In the genomic region with DNA sequence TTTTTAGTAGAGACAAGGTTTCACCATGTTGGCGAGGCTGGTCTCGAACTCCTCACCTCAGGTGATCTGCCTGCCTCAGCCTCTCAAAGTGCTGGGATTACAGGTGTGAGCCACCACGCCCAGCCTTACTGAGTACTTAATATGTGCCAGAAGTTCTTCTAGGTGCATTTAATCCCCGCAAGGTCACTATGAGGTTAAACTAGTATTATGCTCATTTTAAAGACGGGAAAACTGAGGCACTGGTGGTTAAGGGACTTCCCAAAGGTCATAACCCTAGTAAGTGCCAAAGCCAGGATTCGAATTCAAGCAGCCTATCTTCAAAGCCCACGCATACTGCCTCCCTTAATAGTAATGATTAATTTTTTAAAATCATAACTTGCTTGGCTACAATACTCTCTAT, we compare ENCODE assay signal across 1 cellular context.
TF ChIP-seq lines count a peak whose summit lies in the region.

No MANE protein-coding gene starts in this region.

TF ChIP-seq in HepG2, 621 proteins besides CTCF, POLR2A, EP300 and RAD21:
- TF ChIP-seq, protein P1, sequence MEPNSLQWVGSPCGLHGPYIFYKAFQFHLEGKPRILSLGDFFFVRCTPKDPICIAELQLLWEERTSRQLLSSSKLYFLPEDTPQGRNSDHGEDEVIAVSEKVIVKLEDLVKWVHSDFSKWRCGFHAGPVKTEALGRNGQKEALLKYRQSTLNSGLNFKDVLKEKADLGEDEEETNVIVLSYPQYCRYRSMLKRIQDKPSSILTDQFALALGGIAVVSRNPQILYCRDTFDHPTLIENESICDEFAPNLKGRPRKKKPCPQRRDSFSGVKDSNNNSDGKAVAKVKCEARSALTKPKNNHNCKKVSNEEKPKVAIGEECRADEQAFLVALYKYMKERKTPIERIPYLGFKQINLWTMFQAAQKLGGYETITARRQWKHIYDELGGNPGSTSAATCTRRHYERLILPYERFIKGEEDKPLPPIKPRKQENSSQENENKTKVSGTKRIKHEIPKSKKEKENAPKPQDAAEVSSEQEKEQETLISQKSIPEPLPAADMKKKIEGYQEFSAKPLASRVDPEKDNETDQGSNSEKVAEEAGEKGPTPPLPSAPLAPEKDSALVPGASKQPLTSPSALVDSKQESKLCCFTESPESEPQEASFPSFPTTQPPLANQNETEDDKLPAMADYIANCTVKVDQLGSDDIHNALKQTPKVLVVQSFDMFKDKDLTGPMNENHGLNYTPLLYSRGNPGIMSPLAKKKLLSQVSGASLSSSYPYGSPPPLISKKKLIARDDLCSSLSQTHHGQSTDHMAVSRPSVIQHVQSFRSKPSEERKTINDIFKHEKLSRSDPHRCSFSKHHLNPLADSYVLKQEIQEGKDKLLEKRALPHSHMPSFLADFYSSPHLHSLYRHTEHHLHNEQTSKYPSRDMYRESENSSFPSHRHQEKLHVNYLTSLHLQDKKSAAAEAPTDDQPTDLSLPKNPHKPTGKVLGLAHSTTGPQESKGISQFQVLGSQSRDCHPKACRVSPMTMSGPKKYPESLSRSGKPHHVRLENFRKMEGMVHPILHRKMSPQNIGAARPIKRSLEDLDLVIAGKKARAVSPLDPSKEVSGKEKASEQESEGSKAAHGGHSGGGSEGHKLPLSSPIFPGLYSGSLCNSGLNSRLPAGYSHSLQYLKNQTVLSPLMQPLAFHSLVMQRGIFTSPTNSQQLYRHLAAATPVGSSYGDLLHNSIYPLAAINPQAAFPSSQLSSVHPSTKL (CRISPR knock-in tag; IDR thresholded peaks at IDR 0.05), result no peak
- TF ChIP-seq AGO1 (IDR thresholded peaks at IDR 0.05; ENCODE audit: low read depth, low read length, poor library complexity, severe bottlenecking) (no peak), ZNF317 (CRISPR knock-in tag; IDR thresholded peaks at IDR 0.05) (no peak), ISL2 (CRISPR knock-in tag; IDR thresholded peaks at IDR 0.05) (no peak), ZNF629 (CRISPR knock-in tag; conservative IDR thresholded peaks at IDR 0.05) (peak; percentile 53; the same call in 1 of the 2 replicates)
- TF ChIP-seq, protein P2, sequence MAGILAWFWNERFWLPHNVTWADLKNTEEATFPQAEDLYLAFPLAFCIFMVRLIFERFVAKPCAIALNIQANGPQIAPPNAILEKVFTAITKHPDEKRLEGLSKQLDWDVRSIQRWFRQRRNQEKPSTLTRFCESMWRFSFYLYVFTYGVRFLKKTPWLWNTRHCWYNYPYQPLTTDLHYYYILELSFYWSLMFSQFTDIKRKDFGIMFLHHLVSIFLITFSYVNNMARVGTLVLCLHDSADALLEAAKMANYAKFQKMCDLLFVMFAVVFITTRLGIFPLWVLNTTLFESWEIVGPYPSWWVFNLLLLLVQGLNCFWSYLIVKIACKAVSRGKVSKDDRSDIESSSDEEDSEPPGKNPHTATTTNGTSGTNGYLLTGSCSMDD (CRISPR knock-in tag; IDR thresholded peaks at IDR 0.05), result no peak
